In genomic region chr3:155594836-155595235, GRCh38 we compare ENCODE assay signal across 29 cellular contexts.
"Had no signal": no experiment of that assay in that cellular context is flagged by ENCODE, and none has a peak within 500 bp of the region (broad histone marks: within the 10 kb centered on the region; RNA-seq: fewer than 3 reads in every experiment).

No MANE protein-coding gene starts in this region.

- H3K27ac Mint-ChIP-seq: activated CD4-positive, alpha-beta memory T cell treated with anti-CD3 and anti-CD28 coated beads, Interleukin-2, amount 10 ng/mL, durations not matched to agents 7 days and 5 days; activated CD8-positive, alpha-beta memory T cell treated with anti-CD3 and anti-CD28 coated beads, Interleukin-2, amount 10 ng/mL, durations not matched to agents 7 days and 5 days; activated naive CD8-positive, alpha-beta T cell treated with anti-CD3 and anti-CD28 coated beads for 36 hours had no signal

- H3K9me3 Mint-ChIP-seq: activated CD4-positive, alpha-beta memory T cell treated with anti-CD3 and anti-CD28 coated beads, Interleukin-2, amount 10 ng/mL, durations not matched to agents 7 days and 5 days; activated naive CD8-positive, alpha-beta T cell treated with anti-CD3 and anti-CD28 coated beads for 36 hours had no signal

- H3K36me3 Mint-ChIP-seq: activated CD8-positive, alpha-beta memory T cell treated with anti-CD3 and anti-CD28 coated beads, Interleukin-2, amount 10 ng/mL, durations not matched to agents 7 days and 5 days; activated naive CD8-positive, alpha-beta T cell treated with anti-CD3 and anti-CD28 coated beads for 36 hours had no signal

- DNase-seq: activated CD4-positive, alpha-beta memory T cell treated with anti-CD3 and anti-CD28 coated beads, Interleukin-2, amount 10 ng/mL, durations not matched to agents 7 days and 5 days; activated CD4-positive, alpha-beta T cell treated with anti-CD3 and anti-CD28 coated beads for 1 hour; activated CD4-positive, alpha-beta T cell treated with anti-CD3 and anti-CD28 coated beads for 48 hours; activated CD4-positive, CD25-positive, alpha-beta regulatory T cell; activated CD8-positive, alpha-beta memory T cell treated with anti-CD3 and anti-CD28 coated beads for 24 hours; activated CD8-positive, alpha-beta memory T cell treated with anti-CD3 and anti-CD28 coated beads, Interleukin-2, amount 10 ng/mL, durations not matched to agents 7 days and 5 days; activated CD8-positive, alpha-beta memory T cell treated with anti-CD3 and anti-CD28 coated beads, Interleukin-2, amount 50 U/mL, for 48 hours; activated effector memory CD4-positive, alpha-beta T cell treated with Interleukin-2 at 50 U/mL for 16 hours; activated naive CD4-positive, alpha-beta T cell treated with anti-CD3 and anti-CD28 coated beads, Interleukin-2, amount 50 U/mL, for 16 hours; activated naive CD8-positive, alpha-beta T cell treated with anti-CD3 and anti-CD28 coated beads for 36 hours; activated T-cell treated with anti-CD3 and anti-CD28 coated beads, Interleukin-2, amount 50 U/mL, for 48 hours; amygdala; NCI-H1092 treated with DMSO at 0.1 percent for 48 hours; NCI-H1417; NCI-H146; NCI-H187; NCI-H2029 treated with DMSO at 0.1 percent for 48 hours; NCI-H2107; NCI-H2171; NCI-H510A; NCI-H748 treated with DMSO at 0.1 percent for 48 hours; Right ventricle myocardium superior; T-helper 1 cell; T-helper 2 cell; T1000; WERI-Rb-1 had no signal

- H3K4me3 Mint-ChIP-seq: activated CD4-positive, alpha-beta memory T cell treated with anti-CD3 and anti-CD28 coated beads, Interleukin-2, amount 10 ng/mL, durations not matched to agents 7 days and 5 days; activated CD8-positive, alpha-beta memory T cell treated with anti-CD3 and anti-CD28 coated beads, Interleukin-2, amount 10 ng/mL, durations not matched to agents 7 days and 5 days; activated naive CD8-positive, alpha-beta T cell treated with anti-CD3 and anti-CD28 coated beads for 36 hours had no signal

- H3K9ac ChIP-seq: KMS-11 had no signal

- ATAC-seq: activated CD8-positive, alpha-beta memory T cell treated with anti-CD3 and anti-CD28 coated beads, Interleukin-2, amount 10 ng/mL, durations not matched to agents 7 days and 5 days had no signal

- H3K27me3 Mint-ChIP-seq: activated CD4-positive, alpha-beta memory T cell treated with anti-CD3 and anti-CD28 coated beads, Interleukin-2, amount 10 ng/mL, durations not matched to agents 7 days and 5 days; activated CD8-positive, alpha-beta memory T cell treated with anti-CD3 and anti-CD28 coated beads, Interleukin-2, amount 10 ng/mL, durations not matched to agents 7 days and 5 days; activated naive CD8-positive, alpha-beta T cell treated with anti-CD3 and anti-CD28 coated beads for 36 hours had no signal

- H3K4me3 ChIP-seq: ascending aorta, SK-N-MC had no signal

- H3K4me2 ChIP-seq: KMS-11 had no signal

- H3K27me3 ChIP-seq: ascending aorta had no signal

- H3K4me1 ChIP-seq: ascending aorta had no signal

- H3K36me3 ChIP-seq: ascending aorta, WERI-Rb-1 had no signal

- H3K4me1 Mint-ChIP-seq: activated CD4-positive, alpha-beta memory T cell treated with anti-CD3 and anti-CD28 coated beads, Interleukin-2, amount 10 ng/mL, durations not matched to agents 7 days and 5 days; activated CD8-positive, alpha-beta memory T cell treated with anti-CD3 and anti-CD28 coated beads, Interleukin-2, amount 10 ng/mL, durations not matched to agents 7 days and 5 days; activated naive CD8-positive, alpha-beta T cell treated with anti-CD3 and anti-CD28 coated beads for 36 hours had no signal

- H3K9me3 ChIP-seq: ascending aorta had no signal

- H3K27ac ChIP-seq: ascending aorta, KMS-11, SK-N-MC, WERI-Rb-1 had no signal
